ENCODE assay signal across 1 cellular context in genomic region chr5:6408627-6409446, GRCh38.
A peak's percentile ranks its signal among the peaks of the same experiment; 100 is the strongest.
TF ChIP-seq lines count a peak whose summit lies in the region.

No MANE protein-coding gene starts in this region.

TF ChIP-seq in IMR-90, 13 proteins besides CTCF, POLR2A, EP300 and RAD21:
- TF ChIP-seq RFX5 (IDR thresholded peaks at IDR 0.05; ENCODE audit: low read depth, low read length): no peak
- no peak for TF ChIP-seq USF2 (IDR thresholded peaks at IDR 0.05; ENCODE audit: low read depth, low read length)
- no peak for TF ChIP-seq RCOR1 (IDR thresholded peaks at IDR 0.05; ENCODE audit: insufficient replicate concordance, low read length)
- TF ChIP-seq CEBPB (IDR thresholded peaks at IDR 0.05; ENCODE audit: low read depth, low read length): peak; percentile 53; the same call in 1 of the 2 replicates
- TF ChIP-seq, protein P1, sequence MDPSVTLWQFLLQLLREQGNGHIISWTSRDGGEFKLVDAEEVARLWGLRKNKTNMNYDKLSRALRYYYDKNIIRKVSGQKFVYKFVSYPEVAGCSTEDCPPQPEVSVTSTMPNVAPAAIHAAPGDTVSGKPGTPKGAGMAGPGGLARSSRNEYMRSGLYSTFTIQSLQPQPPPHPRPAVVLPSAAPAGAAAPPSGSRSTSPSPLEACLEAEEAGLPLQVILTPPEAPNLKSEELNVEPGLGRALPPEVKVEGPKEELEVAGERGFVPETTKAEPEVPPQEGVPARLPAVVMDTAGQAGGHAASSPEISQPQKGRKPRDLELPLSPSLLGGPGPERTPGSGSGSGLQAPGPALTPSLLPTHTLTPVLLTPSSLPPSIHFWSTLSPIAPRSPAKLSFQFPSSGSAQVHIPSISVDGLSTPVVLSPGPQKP (IDR thresholded peaks at IDR 0.05; ENCODE audit: borderline replicate concordance, low read depth, low read length): no peak
- TF ChIP-seq MAZ (IDR thresholded peaks at IDR 0.05; ENCODE audit: borderline replicate concordance, low read depth, low read length): no peak
- TF ChIP-seq FOS (IDR thresholded peaks at IDR 0.05; ENCODE audit: low read depth, low read length): no peak
TF ChIP-seq in IMR-90: peak in this region for 1.
